In the genomic region with DNA sequence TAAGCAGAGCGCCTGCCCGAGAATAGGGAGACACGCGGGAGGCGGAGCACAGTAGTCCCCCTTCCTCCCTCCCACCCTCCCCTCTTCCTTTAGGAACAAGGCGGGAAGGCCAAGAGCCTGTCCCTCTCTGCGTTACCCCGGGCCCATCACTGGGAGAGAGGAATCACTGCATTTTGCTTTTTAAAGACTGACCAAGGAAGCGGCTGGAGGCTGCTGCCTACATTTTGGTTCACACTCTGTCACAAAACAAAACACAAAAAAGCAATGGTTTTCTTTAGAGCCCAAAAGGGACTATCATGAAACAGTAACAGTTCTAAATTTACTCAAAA, we compare ENCODE assay signal across 8 cellular contexts. TPM values are rescaled to one million over a fixed set of nuclear protein-coding genes. Genes with fewer than 3 reads are reported as not detected.
A peak's percentile ranks its signal among the peaks of the same experiment; 100 is the strongest.
DNase-seq lines count a peak whose midpoint lies in the region; ATAC-seq and TF ChIP-seq lines count a peak whose summit lies in the region.

No MANE protein-coding gene starts in this region.

- ATAC-seq in stimulated activated naive CD8-positive, alpha-beta T cell treated with anti-CD3 and anti-CD28 coated beads, Interleukin-15, Interleukin-2, amounts not matched to agents 100 U/mL and 50 U/mL, for 24 hours = no peak
- peak; percentile 77 for ATAC-seq in Panc1

- no peak overlapping the region for H3K27ac Mint-ChIP-seq in stimulated activated naive CD8-positive, alpha-beta T cell treated with anti-CD3 and anti-CD28 coated beads, Interleukin-15, Interleukin-2, amounts not matched to agents 100 ng/mL and 50 ng/mL, for 24 hours

- H4K20me1 ChIP-seq in hepatocyte (ENCODE audit: insufficient read depth, poor library complexity, severe bottlenecking) = no peaks in the 10 kb centered on the region

- H3K9me3 ChIP-seq in Panc1 (ENCODE audit: control insufficient read depth, insufficient read depth, low read depth, low read length) = no peaks in the 10 kb centered on the region
- no peaks in the 10 kb centered on the region for H3K9me3 ChIP-seq in hepatocyte (ENCODE audit: low read depth)
- no peaks in the 10 kb centered on the region for H3K9me3 ChIP-seq in SJCRH30 (replicated peaks)

- H3K27me3 ChIP-seq in Panc1 (ENCODE audit: control insufficient read depth, insufficient read depth, low read length) (no peaks in the 10 kb centered on the region), hepatocyte (no peaks in the 10 kb centered on the region), SJCRH30 (no peaks in the 10 kb centered on the region)

- peaks cover 33% of the 10 kb centered on the region for H3K36me3 Mint-ChIP-seq in stimulated activated naive CD8-positive, alpha-beta T cell treated with anti-CD3 and anti-CD28 coated beads, Interleukin-15, Interleukin-2, amounts not matched to agents 100 ng/mL and 50 ng/mL, for 24 hours (ENCODE audit: low read depth)

- BruUV-seq in Panc1 (replicated peaks; lab: Mats Ljungman, UMichigan) = no TSS peak

- no peaks in the 10 kb centered on the region for H3K79me2 ChIP-seq in hepatocyte

- H3K4me3 Mint-ChIP-seq in stimulated activated naive CD8-positive, alpha-beta T cell treated with anti-CD3 and anti-CD28 coated beads, Interleukin-15, Interleukin-2, amounts not matched to agents 100 ng/mL and 50 ng/mL, for 24 hours = peak overlapping the region; percentile 23

- H3K9me2 ChIP-seq in hepatocyte (replicated peaks; ENCODE audit: insufficient read depth) = no peaks in the 10 kb centered on the region

- intact Hi-C loops in Panc1 (cut with micrococcal nuclease; ENCODE audit: unreplicated experiment) = loop anchor here (2.0 to 5.0 kb wide), 2 partner anchors 58 to 417 kb away; no protein-coding TSS in a partner anchor

- H3K27ac ChIP-seq in Panc1 (ENCODE audit: low read length) (no peak overlapping the region), hepatocyte (no peak overlapping the region), SJCRH30 (no peak overlapping the region)

- H3K4me1 ChIP-seq in Panc1 (ENCODE audit: control insufficient read depth, insufficient read depth, low read length) = no peaks in the 10 kb centered on the region
- no peaks in the 10 kb centered on the region for H3K4me1 ChIP-seq in hepatocyte (ENCODE audit: insufficient read depth)
- H3K4me1 ChIP-seq in SJCRH30 = peaks cover 5% of the 10 kb centered on the region; the same call in 1 of the 2 replicates

- no peak for DNase-seq in stimulated activated naive CD8-positive, alpha-beta T cell treated with anti-CD3 and anti-CD28 coated beads, Interleukin-15, Interleukin-2, amounts not matched to agents 100 U/mL and 50 U/mL, for 24 hours
- DNase-seq in Panc1 (ENCODE audit: low read depth, low spot score) (no peak), hepatocyte (ENCODE audit: low spot score) (no peak), DMS79 (lab: John Stamatoyannopoulos, UW) (no peak), SJCRH30 (no peak), dermis blood vessel endothelial cell (no peak), NCI-H1436 treated with DMSO at 0.1 percent for 48 hours (lab: John Stamatoyannopoulos, UW) (no peak)

- H3K36me3 ChIP-seq in Panc1 (ENCODE audit: control insufficient read depth, insufficient read depth, low read length) (0 out of 2 replicates have a peak, but pooled peaks cover 6% of the 10 kb centered on the region), hepatocyte (replicated peaks; ENCODE audit: insufficient read depth, low read depth) (no peaks in the 10 kb centered on the region), SJCRH30 (peaks cover 6% of the 10 kb centered on the region)

- WGBS in hepatocyte (ENCODE audit: low lambda C conversion rate, missing lambda C conversion rate) = 49% methylated on average over 4 of the region's 9 CpGs

- no peak overlapping the region for H3K4me3 ChIP-seq in Panc1 (ENCODE audit: low read depth in 2 of 2, low read length in 2 of 2)
- no peak overlapping the region for H3K4me3 ChIP-seq in hepatocyte
- no peak overlapping the region for H3K4me3 ChIP-seq in SJCRH30

- CTCF ChIA-PET in Panc1 (lab: Charles Lee) = no interaction called here

- no peak; the same call in 1 of the 2 replicates for TF ChIP-seq CTCF in Panc1 (IDR thresholded peaks at IDR 0.05)
- TF ChIP-seq CTCF in hepatocyte (IDR thresholded peaks at IDR 0.05; ENCODE audit: poor library complexity) = no peak

- no peak overlapping the region for H2AFZ ChIP-seq in hepatocyte

- no peaks in the 10 kb centered on the region for H3K9me3 Mint-ChIP-seq in stimulated activated naive CD8-positive, alpha-beta T cell treated with anti-CD3 and anti-CD28 coated beads, Interleukin-15, Interleukin-2, amounts not matched to agents 100 ng/mL and 50 ng/mL, for 24 hours

- H3K4me2 ChIP-seq in hepatocyte = peak overlapping the region; percentile 70

- POLR2A ChIA-PET in Panc1 (lab: Charles Lee) = no interaction called here

- in situ Hi-C loops in Panc1 (cut with HindIII; ENCODE audit: low pct_unique_long_range_greater_than_20kb, low sequenced_read_pairs) = no loop called here

- no peaks in the 10 kb centered on the region for H3K27me3 Mint-ChIP-seq in stimulated activated naive CD8-positive, alpha-beta T cell treated with anti-CD3 and anti-CD28 coated beads, Interleukin-15, Interleukin-2, amounts not matched to agents 100 ng/mL and 50 ng/mL, for 24 hours

- peaks cover 10% of the 10 kb centered on the region for H3K4me1 Mint-ChIP-seq in stimulated activated naive CD8-positive, alpha-beta T cell treated with anti-CD3 and anti-CD28 coated beads, Interleukin-15, Interleukin-2, amounts not matched to agents 100 ng/mL and 50 ng/mL, for 24 hours (ENCODE audit: low read depth)

RNA-seq across cellular contexts. Expression of a gene that starts 19.8 kb away (rescaled TPM):
- total RNA-seq in Panc1 (2021; ENCODE audit: unreplicated experiment) (34.0 TPM), hepatocyte (16.9 and 23.1 TPM in 2 replicates), dermis blood vessel endothelial cell (31.1 and 34.7 TPM in 2 replicates)
- polyA plus RNA-seq in Panc1 (2012; ENCODE audit: insufficient read length) = 21.7 TPM
- polyA plus RNA-seq in hepatocyte = 12.4 and 15.8 TPM in 2 replicates
- 26.9 TPM in 2 replicates for total RNA-seq in SJCRH30 (2014; rRNA removed; shearing (Covaris generic))

RNA-seq across cellular contexts. Expression of a gene that starts 52.7 kb away (rescaled TPM):
- 1,193 TPM for total RNA-seq in Panc1 (2021; ENCODE audit: unreplicated experiment)
- polyA plus RNA-seq in Panc1 (2012; ENCODE audit: insufficient read length) = 933 TPM
- total RNA-seq in hepatocyte = 292 and 300 TPM in 2 replicates
- polyA plus RNA-seq in hepatocyte = 660 and 673 TPM in 2 replicates
- total RNA-seq in SJCRH30 (2014; rRNA removed; shearing (Covaris generic)) = 1,284 and 1,289 TPM in 2 replicates
- 653 and 1,243 TPM in 2 replicates for total RNA-seq in dermis blood vessel endothelial cell
